In the genomic region with DNA sequence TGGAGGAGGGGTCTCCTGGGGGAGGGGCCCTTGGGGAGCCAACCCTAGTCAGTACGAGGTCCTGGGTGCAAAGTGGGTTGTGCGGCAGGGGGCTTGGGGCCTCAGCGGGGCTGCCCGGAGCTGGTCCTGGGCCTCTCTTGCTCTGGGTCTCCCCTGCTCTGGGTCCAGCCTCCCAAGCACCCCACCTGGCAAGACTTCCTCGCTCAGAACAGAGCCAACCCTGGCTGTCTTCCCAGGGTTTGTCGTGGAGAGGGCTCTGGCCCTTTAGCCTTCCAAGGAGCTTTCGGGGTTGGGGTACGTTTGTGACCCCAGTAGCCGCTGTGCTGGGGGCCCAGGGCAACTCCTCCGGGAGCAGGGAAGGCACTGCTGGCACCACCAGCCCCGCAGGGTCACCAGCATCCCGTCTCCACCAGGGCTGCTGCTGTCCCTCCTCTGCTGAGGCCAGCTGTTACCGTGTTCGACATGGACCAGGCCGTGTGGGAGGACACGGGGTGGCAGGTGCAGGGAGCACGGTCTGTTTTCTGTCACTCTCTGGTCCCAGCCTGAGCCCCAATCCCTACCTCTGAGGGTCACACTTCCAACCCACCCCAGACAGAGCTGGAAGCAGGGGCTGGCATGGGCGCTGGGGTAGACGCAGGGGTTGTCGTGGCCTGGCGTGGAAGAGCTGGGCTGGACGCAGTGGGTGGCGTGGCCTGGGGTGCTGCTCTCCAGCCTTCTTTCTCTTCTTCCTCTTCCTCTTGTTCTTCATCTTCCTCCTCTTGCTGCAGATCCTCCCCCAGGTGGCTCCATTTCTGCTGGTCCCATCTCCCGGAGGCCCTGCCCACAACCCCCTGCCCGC, we compare ENCODE assay signal across 9 cellular contexts. TPM values are rescaled to one million over a fixed set of nuclear protein-coding genes. Genes with fewer than 3 reads are reported as not detected.
DNase-seq lines count a peak whose midpoint lies in the region; ATAC-seq, FAIRE-seq and TF ChIP-seq lines count a peak whose summit lies in the region.
"Had no signal": no experiment of that assay in that cellular context is flagged by ENCODE, and none has a peak within 500 bp of the region (broad histone marks: within the 10 kb centered on the region; RNA-seq: fewer than 3 reads in every experiment).

No MANE protein-coding gene starts in this region.

- H3K9me3 ChIP-seq in HepG2 (ENCODE audit: low read length) = no peaks in the 10 kb centered on the region
- no peaks in the 10 kb centered on the region for H3K9me3 ChIP-seq in subcutaneous abdominal adipose tissue (ENCODE audit: control insufficient read depth in 5 of 5, low read length in 5 of 5)
- no peaks in the 10 kb centered on the region for H3K9me3 ChIP-seq in MG63

- H3K27me3 ChIP-seq in HL-60 (ENCODE audit: insufficient read depth, poor library complexity, severe bottlenecking) (no peaks in the 10 kb centered on the region), HepG2 (ENCODE audit: control insufficient read depth in 1 of 2, insufficient read depth in 2 of 2, low read length in 2 of 2) (peaks cover 0 to 2% of the 10 kb centered on the region in 2 experiments; a peak in 1 of 5 replicates), subcutaneous abdominal adipose tissue (ENCODE audit: control insufficient read depth in 5 of 5, insufficient read depth in 4 of 5, low read length in 5 of 5) (no peaks in the 10 kb centered on the region), MG63 (no peaks in the 10 kb centered on the region)

- no TSS peak for BruUV-seq in HepG2 (replicated peaks; lab: Mats Ljungman, UMichigan)

- no peak for TF ChIP-seq EP300 in HepG2 (IDR thresholded peaks at IDR 0.05; ENCODE audit: low read depth in 2 of 2, low read length in 2 of 2)
- TF ChIP-seq EP300 in HepG2 (CRISPR knock-in tag; IDR thresholded peaks at IDR 0.05; ENCODE audit: borderline replicate concordance) = no peak

- peak in 1 of 2 experiments; percentile 49 for DNase-seq in HL-60 (ENCODE audit: low read depth in 1 of 2, low spot score in 1 of 2)
- peak; percentile 52 for DNase-seq in SK-N-DZ (ENCODE audit: low spot score)
- DNase-seq in HepG2 (ENCODE audit: low spot score) = no peak
- no peak for DNase-seq in MG63
- DNase-seq in COLO829 (ENCODE audit: low spot score) = no peak
- DNase-seq: activated effector memory CD4-positive, alpha-beta T cell treated with anti-CD3 and anti-CD28 coated beads, Interleukin-2, amount 50 U/mL, for 16 hours had no signal

- no peak for FAIRE-seq in HepG2 (lab: Jason Lieb, UNC)

- H3K9ac ChIP-seq in HepG2 (ENCODE audit: insufficient read depth, low read depth, low read length) = no peak overlapping the region
- H3K9ac ChIP-seq in subcutaneous abdominal adipose tissue (ENCODE audit: low read length in 5 of 5) = no peak overlapping the region

- TF ChIP-seq POLR2A in HepG2 (IDR thresholded peaks at IDR 0.05; ENCODE audit: insufficient read depth in 1 of 2, low read depth in 2 of 2, low read length in 2 of 2) = no peak

- peak; percentile 27 for ATAC-seq in HepG2
- no peak for ATAC-seq in HG03571 (IDR thresholded peaks at IDR 0.05; ENCODE audit: unreplicated experiment)
- ATAC-seq in HG03139 (IDR thresholded peaks at IDR 0.05; ENCODE audit: unreplicated experiment) = no peak

- no peak for TF ChIP-seq RAD21 in HepG2 (CRISPR knock-in tag; IDR thresholded peaks at IDR 0.05)

- 61% methylated on average over 8 of the region's 25 CpGs for WGBS in HepG2 (ENCODE audit: low lambda C conversion rate)

- CTCF ChIA-PET in HepG2 (lab: Yijun Ruan, JAX; ENCODE audit: low intra/inter-chr PET ratio, low total read pairs) = no interaction called here

- intact Hi-C loops in HepG2 (cut with micrococcal nuclease; ENCODE audit: unreplicated experiment) = no loop called here

- in situ Hi-C loops in HepG2 (cut with HindIII; ENCODE audit: extremely low pct_ligation_motif_present, low pct_unique_long_range_greater_than_20kb) = no loop called here

- H3K79me2 ChIP-seq in HepG2 (ENCODE audit: insufficient read depth, low read length) = no peaks in the 10 kb centered on the region

- H3K36me3 ChIP-seq in HepG2 (replicated peaks in 1 of 2; ENCODE audit: control insufficient read depth in 1 of 2, insufficient read depth in 2 of 2, low read length in 2 of 2) (no peaks in the 10 kb centered on the region), subcutaneous abdominal adipose tissue (ENCODE audit: control insufficient read depth in 5 of 5, insufficient read depth in 5 of 5, low read length in 5 of 5) (peaks cover 0 to 15% (median 10%) of the 10 kb centered on the region in 5 donors), MG63 (peaks cover 8% of the 10 kb centered on the region; the same call in 1 of the 2 replicates)

- TF ChIP-seq CTCF in HL-60 (IDR thresholded peaks at IDR 0.05; ENCODE audit: insufficient read depth, low read length) (no peak), HepG2 (CRISPR knock-in tag; IDR thresholded peaks at IDR 0.05) (no peak)

- H4K20me1 ChIP-seq in HepG2 (ENCODE audit: insufficient read depth, low read length) = no peaks in the 10 kb centered on the region

- H3K27ac ChIP-seq in HL-60 (replicated peaks) (peak overlapping the region; percentile 97), HepG2 (ENCODE audit: extremely low read length, insufficient read depth, low read length) (no peak overlapping the region), subcutaneous abdominal adipose tissue (ENCODE audit: low read depth, low read length) (peak overlapping the region; percentile 90)

- no peak overlapping the region for H2AFZ ChIP-seq in HepG2 (ENCODE audit: low read length)

- POLR2A ChIA-PET in HepG2 (lab: Yijun Ruan, JAX) = interaction anchor here (1.1 kb wide), 1 partner anchor 11 kb away, joined by 3 read pairs; no protein-coding TSS in a partner anchor

- peak overlapping the region; percentile 85 for H3K4me2 ChIP-seq in HepG2 (ENCODE audit: low read depth, low read length)

- peaks cover 40% of the 10 kb centered on the region for H3K4me1 ChIP-seq in HepG2 (ENCODE audit: insufficient read depth, low read length)
- H3K4me1 ChIP-seq in subcutaneous abdominal adipose tissue (ENCODE audit: control insufficient read depth in 5 of 5, insufficient read depth in 5 of 5, low read length in 5 of 5) = peaks cover 0 to 80% (median 64%) of the 10 kb centered on the region in 5 donors

- peak overlapping the region; percentile 27 for H3K4me3 ChIP-seq in HL-60 (replicated peaks; ENCODE audit: insufficient read depth, low read length)
- H3K4me3 ChIP-seq in HepG2 (replicated peaks in 1 of 3; ENCODE audit: insufficient read depth in 1 of 3, low read depth in 2 of 3, low read length in 3 of 3) = no peak overlapping the region; a peak in 1 of 6 replicates
- H3K4me3 ChIP-seq in subcutaneous abdominal adipose tissue (ENCODE audit: low read depth in 1 of 5, low read length in 5 of 5) = no peak overlapping the region
- H3K4me3 ChIP-seq in MG63 = no peak overlapping the region

TF ChIP-seq in HepG2, 621 proteins besides CTCF, POLR2A, EP300 and RAD21 (continues in another document):
- TF ChIP-seq ZNF607 (CRISPR knock-in tag; IDR thresholded peaks at IDR 0.05; ENCODE audit: borderline replicate concordance) (no peak), ZNF768 (CRISPR knock-in tag; IDR thresholded peaks at IDR 0.05) (no peak), ZSCAN9 (CRISPR knock-in tag; IDR thresholded peaks at IDR 0.05; ENCODE audit: borderline replicate concordance) (no peak)
- TF ChIP-seq, protein P1, sequence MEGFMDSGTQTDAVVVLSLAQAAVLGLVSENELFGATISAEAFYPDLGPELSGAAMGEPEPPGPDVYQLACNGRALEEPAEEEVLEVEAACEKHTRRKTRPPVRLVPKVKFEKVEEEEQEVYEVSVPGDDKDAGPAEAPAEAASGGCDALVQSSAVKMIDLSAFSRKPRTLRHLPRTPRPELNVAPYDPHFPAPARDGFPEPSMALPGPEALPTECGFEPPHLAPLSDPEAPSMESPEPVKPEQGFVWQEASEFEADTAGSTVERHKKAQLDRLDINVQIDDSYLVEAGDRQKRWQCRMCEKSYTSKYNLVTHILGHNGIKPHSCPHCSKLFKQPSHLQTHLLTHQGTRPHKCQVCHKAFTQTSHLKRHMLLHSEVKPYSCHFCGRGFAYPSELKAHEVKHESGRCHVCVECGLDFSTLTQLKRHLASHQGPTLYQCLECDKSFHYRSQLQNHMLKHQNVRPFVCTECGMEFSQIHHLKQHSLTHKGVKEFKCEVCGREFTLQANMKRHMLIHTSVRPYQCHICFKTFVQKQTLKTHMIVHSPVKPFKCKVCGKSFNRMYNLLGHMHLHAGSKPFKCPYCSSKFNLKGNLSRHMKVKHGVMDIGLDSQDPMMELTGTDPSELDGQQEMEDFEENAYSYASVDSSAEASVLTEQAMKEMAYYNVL (CRISPR knock-in tag; IDR thresholded peaks at IDR 0.05; ENCODE audit: borderline replicate concordance) = 0 out of 2 replicates have a peak, but pooled peaks have one; percentile 10

RNA-seq across cellular contexts. Expression of a gene that starts 22.9 kb away (rescaled TPM):
- 12.2 and 18.0 TPM in 2 replicates for polyA plus RNA-seq in SK-N-DZ (2014; cell fraction: cytosol; rRNA removed)
- 20.1 and 20.9 TPM in 2 replicates for polyA plus RNA-seq in SK-N-DZ (2014; cell fraction: nucleus; rRNA removed)
- total RNA-seq in HepG2 (2016; rRNA removed; fragmentation: Illumina TruSeq; extraction: Trizol) = 3.5 and 4.7 TPM in 2 replicates
- 1.3 and 1.8 TPM in 2 replicates for total RNA-seq in HepG2 (2016; cell fraction: cytosol; rRNA removed; fragmentation: Illumina TruSeq; extraction: Trizol; ENCODE audit: low read depth)
- 3.2 and 5.1 TPM in 2 replicates for total RNA-seq in HepG2 (2016; cell fraction: insoluble cytoplasmic fraction; rRNA removed; fragmentation: Illumina TruSeq; extraction: Trizol)
- total RNA-seq in HepG2 (2016; cell fraction: membrane; rRNA removed; fragmentation: Illumina TruSeq; extraction: Trizol) = 3.2 and 3.7 TPM in 2 replicates
- total RNA-seq in HepG2 (2016; cell fraction: nucleus; rRNA removed; fragmentation: Illumina TruSeq; extraction: Trizol) = 2.9 and 3.1 TPM in 2 replicates
- polyA plus RNA-seq in HepG2 (2011; rRNA removed) = 2.3 and 3.7 TPM in 2 replicates
- 3.1 and 4.4 TPM in 2 replicates for polyA plus RNA-seq in HepG2 (2011; cell fraction: cytosol; rRNA removed)
- 12.7 and 14.5 TPM in 2 replicates for polyA plus RNA-seq in HepG2 (2011; cell fraction: nucleus; rRNA removed)
- 2.3 and 4.1 TPM in 2 replicates for polyA plus RNA-seq in HepG2 (2012)
- 1.2 and 1.3 TPM in 2 replicates for polyA plus RNA-seq in HepG2 (2016; cell fraction: cytosol; fragmentation: Illumina TruSeq; extraction: Trizol; ENCODE audit: low read depth)
- 2.8 and 3.2 TPM in 2 replicates for polyA plus RNA-seq in HepG2 (2016; cell fraction: insoluble cytoplasmic fraction; fragmentation: Illumina TruSeq; extraction: Trizol; ENCODE audit: low read depth)
- 2.2 and 2.3 TPM in 2 replicates for polyA plus RNA-seq in HepG2 (2016; cell fraction: membrane; fragmentation: Illumina TruSeq; extraction: Trizol; ENCODE audit: low read depth)
- 5.4 and 5.6 TPM in 2 replicates for polyA plus RNA-seq in HepG2 (2016; cell fraction: nucleus; fragmentation: Illumina TruSeq; extraction: Trizol; ENCODE audit: insufficient read depth, low read depth)
- 3.9 and 6.3 TPM in 2 replicates for polyA minus RNA-seq in HepG2 (2011; rRNA and poly(A)+ RNA removed; ENCODE audit: low replicate concordance)
- polyA minus RNA-seq in HepG2 (2011; cell fraction: cytosol; rRNA and poly(A)+ RNA removed) = 4.8 and 5.9 TPM in 2 replicates
- 2.7 and 3.5 TPM in 2 replicates for polyA minus RNA-seq in HepG2 (2011; cell fraction: nucleus; rRNA and poly(A)+ RNA removed)
- total RNA-seq in MG63 (2014; rRNA removed; shearing (Covaris generic); ENCODE audit: low replicate concordance) = 20.1 and 25.2 TPM in 2 replicates
